1 cellular context compared by ENCODE assay signal in genomic region chr19:6723108-6723618, GRCh38.
TF ChIP-seq lines count a peak whose summit lies in the region.

No MANE protein-coding gene starts in this region.

TF ChIP-seq in HepG2, 621 proteins besides CTCF, POLR2A, EP300 and RAD21 (continued from another document and continues in another):
- no peak for TF ChIP-seq NFAT5 (CRISPR knock-in tag; IDR thresholded peaks at IDR 0.05)
- peak; percentile 14; the same call in 1 of the 2 replicates for TF ChIP-seq ZNF317 (CRISPR knock-in tag; IDR thresholded peaks at IDR 0.05)
- TF ChIP-seq SOX5 (CRISPR knock-in tag; IDR thresholded peaks at IDR 0.05; ENCODE audit: borderline replicate concordance): peak; percentile 75; the same call in 1 of the 2 replicates
- peak; percentile 86 for TF ChIP-seq ETV5 (CRISPR knock-in tag; IDR thresholded peaks at IDR 0.05; ENCODE audit: borderline replicate concordance)
- TF ChIP-seq RFXAP (CRISPR knock-in tag; IDR thresholded peaks at IDR 0.05; ENCODE audit: borderline replicate concordance): peak; percentile 67
- TF ChIP-seq HOXA7 (CRISPR knock-in tag; IDR thresholded peaks at IDR 0.05): no peak
- TF ChIP-seq ZNF335 (CRISPR knock-in tag; IDR thresholded peaks at IDR 0.05): peak; percentile 22; the same call in 1 of the 2 replicates
- TF ChIP-seq ZNF367 (CRISPR knock-in tag; IDR thresholded peaks at IDR 0.05; ENCODE audit: borderline replicate concordance): no peak
- peak; percentile 63; the same call in 1 of the 2 replicates for TF ChIP-seq ZBTB26 (CRISPR knock-in tag; IDR thresholded peaks at IDR 0.05; ENCODE audit: borderline replicate concordance)
- TF ChIP-seq SIN3A (IDR thresholded peaks at IDR 0.05; ENCODE audit: borderline replicate concordance, low read depth, low read length): peak; percentile 69; the same call in 1 of the 2 replicates
- TF ChIP-seq MAF1 (CRISPR knock-in tag; IDR thresholded peaks at IDR 0.05; ENCODE audit: borderline replicate concordance): no peak
- TF ChIP-seq KAT7 (CRISPR knock-in tag; IDR thresholded peaks at IDR 0.05; ENCODE audit: borderline replicate concordance): 0 out of 2 replicates have a peak, but pooled peaks have one; percentile 58
- no peak for TF ChIP-seq BORCS8-MEF2B (CRISPR knock-in tag; IDR thresholded peaks at IDR 0.05)
- TF ChIP-seq TFDP2 (CRISPR knock-in tag; IDR thresholded peaks at IDR 0.05): peak; percentile 37; the same call in 1 of the 2 replicates
- TF ChIP-seq FOXP1 (IDR thresholded peaks at IDR 0.05): no peak
- peak; percentile 60; the same call in 1 of the 2 replicates for TF ChIP-seq FOXP1 (CRISPR knock-in tag; IDR thresholded peaks at IDR 0.05)
- no peak for TF ChIP-seq KDM4B (CRISPR knock-in tag; IDR thresholded peaks at IDR 0.05)
- peak; percentile 51; the same call in 1 of the 2 replicates for TF ChIP-seq KDM2A (CRISPR knock-in tag; IDR thresholded peaks at IDR 0.05; ENCODE audit: borderline replicate concordance, low read depth)
- no peak for TF ChIP-seq DNMT3B (CRISPR knock-in tag; conservative IDR thresholded peaks at IDR 0.05)
- no peak for TF ChIP-seq HHEX (CRISPR knock-in tag; IDR thresholded peaks at IDR 0.05)
- TF ChIP-seq RORA (CRISPR knock-in tag; IDR thresholded peaks at IDR 0.05): no peak
- peak; percentile 47; the same call in 1 of the 2 replicates for TF ChIP-seq ZFP37 (CRISPR knock-in tag; IDR thresholded peaks at IDR 0.05; ENCODE audit: borderline replicate concordance)
- no peak for TF ChIP-seq ZNF326 (CRISPR knock-in tag; IDR thresholded peaks at IDR 0.05; ENCODE audit: borderline replicate concordance)
- 0 out of 2 replicates have a peak, but pooled peaks have one; percentile 25 for TF ChIP-seq ZNF34 (CRISPR knock-in tag; IDR thresholded peaks at IDR 0.05; ENCODE audit: borderline replicate concordance)
- no peak for TF ChIP-seq ZNF678 (CRISPR knock-in tag; IDR thresholded peaks at IDR 0.05)
- TF ChIP-seq ZNF841 (CRISPR knock-in tag; IDR thresholded peaks at IDR 0.05; ENCODE audit: borderline replicate concordance): no peak
- no peak for TF ChIP-seq ZBTB44 (CRISPR knock-in tag; IDR thresholded peaks at IDR 0.05)
- no peak for TF ChIP-seq HNRNPUL1 (IDR thresholded peaks at IDR 0.05; ENCODE audit: low read depth, low read length)
- peak; percentile 85 for TF ChIP-seq SIX4 (CRISPR knock-in tag; IDR thresholded peaks at IDR 0.05)
- no peak for TF ChIP-seq TOPORS (CRISPR knock-in tag; IDR thresholded peaks at IDR 0.05)
- peak; percentile 27; the same call in 1 of the 2 replicates for TF ChIP-seq HNF4A (CRISPR knock-in tag; IDR thresholded peaks at IDR 0.05)
- TF ChIP-seq TIGD3 (CRISPR knock-in tag; IDR thresholded peaks at IDR 0.05; ENCODE audit: borderline replicate concordance): no peak
- TF ChIP-seq PBX3 (CRISPR knock-in tag; IDR thresholded peaks at IDR 0.05; ENCODE audit: borderline replicate concordance): no peak
- TF ChIP-seq ZBTB3 (CRISPR knock-in tag; IDR thresholded peaks at IDR 0.05; ENCODE audit: borderline replicate concordance, low read depth): no peak
- peak; percentile 42 for TF ChIP-seq SMC3 (IDR thresholded peaks at IDR 0.05; ENCODE audit: low read length)
- peak; percentile 50; the same call in 1 of the 2 replicates for TF ChIP-seq RBFOX2 (IDR thresholded peaks at IDR 0.05; ENCODE audit: low read depth, low read length)
- TF ChIP-seq ZC3H4 (CRISPR knock-in tag; IDR thresholded peaks at IDR 0.05; ENCODE audit: borderline replicate concordance): no peak
- peak; percentile 61; the same call in 1 of the 2 replicates for TF ChIP-seq TGIF2 (CRISPR knock-in tag; IDR thresholded peaks at IDR 0.05)
- TF ChIP-seq ZNF10 (CRISPR knock-in tag; IDR thresholded peaks at IDR 0.05; ENCODE audit: borderline replicate concordance, low read depth): no peak
- no peak for TF ChIP-seq CAMTA2 (CRISPR knock-in tag; IDR thresholded peaks at IDR 0.05; ENCODE audit: borderline replicate concordance)
- no peak for TF ChIP-seq ZNF101 (CRISPR knock-in tag; IDR thresholded peaks at IDR 0.05; ENCODE audit: borderline replicate concordance, low read depth)
- TF ChIP-seq FLYWCH1 (CRISPR knock-in tag; IDR thresholded peaks at IDR 0.05): no peak
- TF ChIP-seq PRDM4 (CRISPR knock-in tag; IDR thresholded peaks at IDR 0.05; ENCODE audit: borderline replicate concordance): peak; percentile 90; the same call in 1 of the 2 replicates
- peak; percentile 86 for TF ChIP-seq FOXA3 (CRISPR knock-in tag; IDR thresholded peaks at IDR 0.05)
- 0 out of 2 replicates have a peak, but pooled peaks have one; percentile 26 for TF ChIP-seq ZBTB21 (CRISPR knock-in tag; IDR thresholded peaks at IDR 0.05)
- TF ChIP-seq SOX6 (IDR thresholded peaks at IDR 0.05): no peak
- peak; percentile 86 for TF ChIP-seq SOX6 (CRISPR knock-in tag; IDR thresholded peaks at IDR 0.05)
- peak; percentile 55 for TF ChIP-seq ZNF605 (CRISPR knock-in tag; IDR thresholded peaks at IDR 0.05)
- peak; percentile 83; the same call in 1 of the 2 replicates for TF ChIP-seq RXRA (CRISPR knock-in tag; IDR thresholded peaks at IDR 0.05)
- no peak for TF ChIP-seq TCF12 (IDR thresholded peaks at IDR 0.05)
- TF ChIP-seq TCF12 (CRISPR knock-in tag; IDR thresholded peaks at IDR 0.05): no peak
- peak; percentile 98 for TF ChIP-seq NCOA2 (CRISPR knock-in tag; IDR thresholded peaks at IDR 0.05)
- TF ChIP-seq ELF1 (CRISPR knock-in tag; IDR thresholded peaks at IDR 0.05): peak; percentile 48; the same call in 1 of the 2 replicates
- peak; percentile 80; the same call in 1 of the 2 replicates for TF ChIP-seq MIER3 (CRISPR knock-in tag; IDR thresholded peaks at IDR 0.05; ENCODE audit: borderline replicate concordance)
- TF ChIP-seq ZNF556 (CRISPR knock-in tag; IDR thresholded peaks at IDR 0.05; ENCODE audit: borderline replicate concordance): peak; percentile 75; the same call in 1 of the 2 replicates
- TF ChIP-seq MXD4 (CRISPR knock-in tag; IDR thresholded peaks at IDR 0.05): peak; percentile 72; the same call in 1 of the 2 replicates
